Comparison of ENCODE assay signal across 1 cellular context in genomic region chr18:48975221-48975816, GRCh38.
TF ChIP-seq lines count a peak whose summit lies in the region.

No MANE protein-coding gene starts in this region.

TF ChIP-seq in H1, 55 proteins besides CTCF, POLR2A, EP300 and RAD21:
- TF ChIP-seq SIN3A (conservative IDR thresholded peaks at IDR 0.05 in 1 of 2, IDR thresholded peaks at IDR 0.05 in 1 of 2; ENCODE audit: low read depth in 1 of 2, low read length in 2 of 2) (no peak), SP1 (IDR thresholded peaks at IDR 0.05; ENCODE audit: low read depth, low read length) (0 out of 2 replicates have a peak, but pooled peaks have one; percentile 7), RBBP5 (IDR thresholded peaks at IDR 0.05; ENCODE audit: borderline replicate concordance, low read depth, low read length) (peak; percentile 57; the same call in 1 of the 2 replicates), TAF7 (optimal IDR thresholded peaks at IDR 0.05; ENCODE audit: borderline replicate concordance, low read depth, low read length) (peak; percentile 30), SRF (IDR thresholded peaks at IDR 0.05; ENCODE audit: low read depth, low read length) (no peak), MAX (IDR thresholded peaks at IDR 0.05) (no peak), TAF1 (IDR thresholded peaks at IDR 0.05; ENCODE audit: low read depth, low read length) (0 out of 2 replicates have a peak, but pooled peaks have one; percentile 17), CHD2 (IDR thresholded peaks at IDR 0.05; ENCODE audit: low read length) (no peak), TEAD4 (IDR thresholded peaks at IDR 0.05; ENCODE audit: low read depth, low read length) (no peak), ASH2L (IDR thresholded peaks at IDR 0.05; ENCODE audit: low read length) (peak; percentile 54), SUZ12 (IDR thresholded peaks at IDR 0.05; ENCODE audit: low read length) (0 out of 2 replicates have a peak, but pooled peaks have one; percentile 15), PHF8 (conservative IDR thresholded peaks at IDR 0.05; ENCODE audit: low read depth, low read length) (peak; percentile 59; the same call in 1 of the 2 replicates), CBX5 (IDR thresholded peaks at IDR 0.05; ENCODE audit: low read depth, low read length) (no peak), E2F6 (IDR thresholded peaks at IDR 0.05) (no peak), YY1 (IDR thresholded peaks at IDR 0.05; ENCODE audit: low read depth, low read length) (no peak), TBP (IDR thresholded peaks at IDR 0.05; ENCODE audit: low read depth, low read length) (no peak), RXRA (IDR thresholded peaks at IDR 0.05; ENCODE audit: insufficient read depth, low read depth, low read length) (no peak), POU5F1 (IDR thresholded peaks at IDR 0.05; ENCODE audit: low read depth, low read length) (no peak), HDAC2 (IDR thresholded peaks at IDR 0.05; ENCODE audit: borderline replicate concordance in 1 of 2, low read depth in 2 of 2, low read length in 2 of 2) (no peak), KDM5A (IDR thresholded peaks at IDR 0.05; ENCODE audit: low read length) (no peak), POLR2AphosphoS5 (IDR thresholded peaks at IDR 0.05; ENCODE audit: low read depth, low read length) (no peak), RNF2 (IDR thresholded peaks at IDR 0.05; ENCODE audit: borderline replicate concordance, low read depth, low read length, missing control alignments, poor library complexity, severe bottlenecking) (no peak), BACH1 (IDR thresholded peaks at IDR 0.05; ENCODE audit: low read length) (no peak)
